ENCODE assay signal across 8 cellular contexts in the genomic region with DNA sequence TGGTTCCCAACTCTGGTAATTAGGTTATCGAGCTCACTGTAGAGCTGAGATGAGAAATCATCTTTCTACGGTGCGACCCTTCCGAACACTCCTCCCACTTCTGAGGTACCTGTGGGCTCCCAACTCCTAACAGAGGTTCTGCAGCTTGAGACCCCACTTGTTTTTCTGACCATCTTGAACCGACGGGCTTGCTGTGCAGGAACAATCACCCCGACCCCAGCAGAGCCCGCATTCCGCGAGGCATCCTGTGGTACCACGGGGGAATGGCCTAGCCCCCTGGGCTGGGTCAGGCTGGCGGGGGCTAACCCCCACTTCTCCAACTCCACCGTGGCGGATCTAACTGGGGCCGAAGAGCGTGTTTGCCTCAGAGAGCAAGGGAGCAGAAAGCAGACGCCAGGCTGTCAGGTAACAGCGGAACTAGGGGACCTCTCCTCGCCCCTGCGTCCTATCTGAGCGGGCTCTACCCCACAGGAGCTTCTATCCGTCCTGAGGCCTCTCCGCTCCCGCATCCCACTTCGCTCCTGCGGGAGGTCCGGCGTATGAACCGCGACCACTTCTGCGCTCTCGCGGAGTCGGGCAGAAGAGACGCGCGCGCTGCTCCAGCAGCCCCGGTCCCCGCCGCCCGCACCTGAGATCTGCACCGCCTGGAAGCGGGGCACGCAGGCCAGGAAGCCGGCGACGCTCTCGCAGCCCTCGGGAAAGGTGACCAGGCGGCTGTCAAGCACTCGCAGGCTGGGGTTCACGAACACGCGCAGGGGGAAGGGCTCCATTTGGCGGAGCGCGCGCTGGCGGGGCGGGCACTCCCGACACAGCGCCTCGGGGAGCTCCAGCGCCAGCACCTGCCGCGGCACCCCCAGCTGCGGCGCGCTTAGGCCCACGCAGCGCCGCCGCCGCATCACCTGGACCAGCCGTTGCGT. TPM values are rescaled to one million over a fixed set of nuclear protein-coding genes. Genes with fewer than 3 reads are reported as not detected.
DNase-seq lines count a peak whose midpoint lies in the region; TF ChIP-seq lines count a peak whose summit lies in the region.

No MANE protein-coding gene starts in this region.

- H3K36me3 ChIP-seq in ascending aorta, result peaks cover 23 to 42% of the 10 kb centered on the region in 2 donors

- H3K27me3 Mint-ChIP-seq in HFFc6 (ENCODE audit: insufficient read depth) (peaks cover 6% of the 10 kb centered on the region), immature natural killer cell (ENCODE audit: low read depth in 3 of 3) (peaks cover 0 to 7% (median 6%) of the 10 kb centered on the region in 3 donors)

- no peaks in the 10 kb centered on the region for H3K27me3 ChIP-seq in ascending aorta

- in situ Hi-C loops in GM13977 (cut with MboI; ENCODE audit: low pct_unique_long_range_greater_than_20kb, low sequenced_read_pairs, unreplicated experiment), result no loop called here

- peaks cover 4 to 12% of the 10 kb centered on the region in 2 donors for H3K4me1 ChIP-seq in ascending aorta

- peak overlapping the region; percentile 73 to 80 for H3K4me3 ChIP-seq in ascending aorta

- H3K36me3 Mint-ChIP-seq in HFFc6 (ENCODE audit: low read depth) (peaks cover 29% of the 10 kb centered on the region), immature natural killer cell (peaks cover 3 to 14% (median 6%) of the 10 kb centered on the region in 3 donors)

- H3K27ac Mint-ChIP-seq in HFFc6 (peak overlapping the region; percentile 67), immature natural killer cell (peak overlapping the region in 2 of 6 donors; percentile 62 to 73)

- DNase-seq in GM13977 (ENCODE audit: low spot score) (peak; percentile 71), HFFc6 (no peak), OCI-M1 (lab: John Stamatoyannopoulos, UW) (peak; percentile 52), ascending aorta (ENCODE audit: low spot score in 2 of 2) (peak in 1 of 2 donors; percentile 63), immature natural killer cell (no peak), cerebellar cortex (ENCODE audit: low spot score) (no peak), NCI-H524 (lab: John Stamatoyannopoulos, UW) (no peak)
- peak in 2 of 3 donors; percentile 18 to 38 for DNase-seq in stimulated activated CD4-positive, alpha-beta T cell treated with anti-CD3 and anti-CD28 coated beads, Interleukin-12 subunit alpha, Interleukin-12 subunit beta, amount 100 ng/mL, for 48 hours (ENCODE audit: low read depth in 2 of 3, low spot score in 1 of 3)

- peaks cover 30% of the 10 kb centered on the region for H3K4me1 Mint-ChIP-seq in HFFc6 (ENCODE audit: low read depth)
- peaks cover 29 to 31% of the 10 kb centered on the region in 2 donors for H3K4me1 Mint-ChIP-seq in immature natural killer cell

- H3K9me3 Mint-ChIP-seq in HFFc6 (no peaks in the 10 kb centered on the region), immature natural killer cell (no peaks in the 10 kb centered on the region)

- peak overlapping the region; percentile 89 for H3K4me3 Mint-ChIP-seq in HFFc6
- H3K4me3 Mint-ChIP-seq in immature natural killer cell, result peak overlapping the region; percentile 56 to 74 (median 67)

- peak overlapping the region in 1 of 2 donors; percentile 29 for H3K27ac ChIP-seq in ascending aorta

- intact Hi-C loops in ascending aorta (cut with DNase I), result loop anchor here (1.0 to 10.0 kb wide), 4 partner anchors 10 to 1485 kb away; a partner anchor contains a TSS

- TF ChIP-seq CTCF in GM13977 (IDR thresholded peaks at IDR 0.05; ENCODE audit: extremely low read depth, insufficient read depth, missing control alignments) (no peak), HFFc6 (IDR thresholded peaks at IDR 0.05) (no peak), ascending aorta (IDR thresholded peaks at IDR 0.05) (no peak)

- H3K9me3 ChIP-seq in ascending aorta, result no peaks in the 10 kb centered on the region

RNA-seq across cellular contexts. Expression of a gene that starts 0.8 kb away (rescaled TPM):
- total RNA-seq in HFFc6 (2021; fragmentation: NEBNext Ultra II Directional; extraction: Animal tissue kit (Norgen Biotek cat#: 25700)), result 10 to 100 TPM; 14.5 to 21.1 (median 16.5) TPM
- total RNA-seq in ascending aorta, result 49.9 TPM
- polyA plus RNA-seq in immature natural killer cell, result 1 to 10 TPM; 6.3 to 10.0 (median 6.3) TPM

RNA-seq across cellular contexts. Expression of a gene that starts 9.7 kb away (rescaled TPM):
- total RNA-seq in HFFc6 (2021; fragmentation: NEBNext Ultra II Directional; extraction: Animal tissue kit (Norgen Biotek cat#: 25700)), result 10 to 100 TPM; 29.4 to 36.8 (median 35.2) TPM
- 24.7 TPM for total RNA-seq in ascending aorta
- polyA plus RNA-seq in immature natural killer cell, result 10 to 100 TPM; 36.6 to 52.0 (median 44.4) TPM

RNA-seq across cellular contexts. Expression of a gene that starts 9.9 kb away (rescaled TPM):
- 10 to 100 TPM; 34.7 to 43.5 (median 37.1) TPM for total RNA-seq in HFFc6 (2021; fragmentation: NEBNext Ultra II Directional; extraction: Animal tissue kit (Norgen Biotek cat#: 25700))
- total RNA-seq in ascending aorta, result 5.2 TPM
- 10 to 100 TPM; 13.0 to 24.9 (median 23.2) TPM for polyA plus RNA-seq in immature natural killer cell

RNA-seq across cellular contexts. Expression of a gene that starts 18.5 kb away (rescaled TPM):
- 10 to 100 TPM; 33.2 to 39.8 (median 36.7) TPM for total RNA-seq in HFFc6 (2021; fragmentation: NEBNext Ultra II Directional; extraction: Animal tissue kit (Norgen Biotek cat#: 25700))
- total RNA-seq in ascending aorta, result 38.3 TPM
- polyA plus RNA-seq in immature natural killer cell, result 10 to 100 TPM; 26.5 to 52.0 (median 30.9) TPM

RNA-seq across cellular contexts. Expression of a gene that starts 22.0 kb away (rescaled TPM):
- under 1 TPM in 4 of 6 experiments, not detected in 2; 0.21 to 0.40 (median 0.26) TPM for total RNA-seq in HFFc6 (2021; fragmentation: NEBNext Ultra II Directional; extraction: Animal tissue kit (Norgen Biotek cat#: 25700))
- total RNA-seq in ascending aorta, result not detected
- not detected for polyA plus RNA-seq in immature natural killer cell

Comparison
In these comparisons a context has a peak if more than half of its experiments do, and no peak if none do; other contexts are left out.
1. DNase-seq: peak in GM13977 (single experiment), OCI-M1 (single experiment) and stimulated activated CD4-positive, alpha-beta T cell treated with anti-CD3 and anti-CD28 coated beads, Interleukin-12 subunit alpha, Interleukin-12 subunit beta, amount 100 ng/mL, for 48 hours (2 of 3); none in HFFc6 (single experiment), immature natural killer cell (0 of 3), cerebellar cortex (single experiment) and NCI-H524 (0 of 2).